In genomic region chr12:15631007-15631715, GRCh38 we compare ENCODE assay signal across 12 cellular contexts.
DNase-seq lines count a peak whose midpoint lies in the region; ATAC-seq and TF ChIP-seq lines count a peak whose summit lies in the region.
"Had no signal": no experiment of that assay in that cellular context is flagged by ENCODE, and none has a peak within 500 bp of the region (broad histone marks: within the 10 kb centered on the region; RNA-seq: fewer than 3 reads in every experiment).

No MANE protein-coding gene starts in this region.

- peak overlapping the region; percentile 78 for H3K27ac ChIP-seq in IMR-90 (ENCODE audit: insufficient read depth, low read length)
- H3K27ac ChIP-seq in liver (ENCODE audit: low read depth in 1 of 2, low read length in 2 of 2): peak overlapping the region; percentile 43 to 52
- H3K27ac ChIP-seq in tibial nerve: peak overlapping the region; percentile 67 to 96 (median 90)

- peak overlapping the region; percentile 82 for H2BK20ac ChIP-seq in IMR-90 (ENCODE audit: low read depth, low read length)

- H2BK5ac ChIP-seq in IMR-90 (ENCODE audit: low read depth, low read length, poor library complexity, severe bottlenecking): peak overlapping the region; percentile 100

- H3K36me3 ChIP-seq in IMR-90 (ENCODE audit: control insufficient read depth, insufficient read depth, low read length): peaks cover 4% of the 10 kb centered on the region
- peaks cover 0 to 6% (median 0%) of the 10 kb centered on the region in 4 donors for H3K36me3 ChIP-seq in liver (ENCODE audit: control insufficient read depth in 4 of 4, insufficient read depth in 3 of 4, low read depth in 1 of 4, low read length in 3 of 4)
- peaks cover 0 to 9% (median 0%) of the 10 kb centered on the region in 3 donors for H3K36me3 ChIP-seq in tibial nerve

- peak overlapping the region; percentile 28 for H2AFZ ChIP-seq in IMR-90 (replicated peaks; ENCODE audit: low read length, poor library complexity)

- H3K9ac ChIP-seq in IMR-90 (ENCODE audit: low read depth, low read length): no peak overlapping the region
- H3K9ac ChIP-seq in liver (ENCODE audit: low read depth in 1 of 2, low read length in 2 of 2): no peak overlapping the region

- no peak for DNase-seq in IMR-90
- DNase-seq in tibial nerve (ENCODE audit: low spot score in 2 of 2): no peak
- DNase-seq in ecto neural progenitor cell (ENCODE audit: low spot score): no peak
- no peak for DNase-seq in stimulated activated CD4-positive, alpha-beta T cell treated with anti-CD3 and anti-CD28 coated beads, Interleukin-2, amount 100 ng/mL, for 48 hours
- DNase-seq: activated CD8-positive, alpha-beta memory T cell treated with anti-CD3 and anti-CD28 coated beads, Interleukin-2, amount 50 U/mL, for 48 hours; NCI-H1436; NCI-H524 treated with DMSO at 0.1 percent for 48 hours; posterior cingulate gyrus; stimulated activated CD4-positive, alpha-beta T cell treated with anti-CD3 and anti-CD28 coated beads, Interleukin-4, amount 100 ng/mL, for 24 hours had no signal

- no peaks in the 10 kb centered on the region for H4K20me1 ChIP-seq in IMR-90 (ENCODE audit: insufficient read depth, low read length)

- H3K9me3 ChIP-seq in IMR-90 (ENCODE audit: control insufficient read depth, insufficient read depth, low read length) (no peaks in the 10 kb centered on the region), liver (ENCODE audit: control insufficient read depth in 4 of 4, low read length in 3 of 4) (no peaks in the 10 kb centered on the region), tibial nerve (no peaks in the 10 kb centered on the region)

- no TSS peak for BruUV-seq in IMR-90 (replicated peaks; lab: Mats Ljungman, UMichigan)

- CTCF ChIA-PET in IMR-90 (lab: Yijun Ruan, JAX): no interaction called here

- H2BK15ac ChIP-seq in IMR-90 (ENCODE audit: low read depth, low read length): peak overlapping the region; percentile 92; the same call in 2 of the 3 replicates

- no peak for TF ChIP-seq EP300 in tibial nerve (IDR thresholded peaks at IDR 0.05)

- no peak overlapping the region; the same call in 1 of the 2 replicates for H4K5ac ChIP-seq in IMR-90 (ENCODE audit: low read depth, low read length)

- no CpG with 5 or more reads among the region's 6 CpGs for WGBS in IMR-90 (ENCODE audit: extremely low coverage in 2 of 2, insufficient read length in 1 of 2), 2 experiments
- 66% methylated on average over 6 of the region's 6 CpGs for WGBS in liver
- WGBS in tibial nerve, 2 donors: 69 to 73% methylated on average over 6 of the region's 6 CpGs

- H3K56ac ChIP-seq in IMR-90 (ENCODE audit: extremely low read depth, insufficient read depth, low read length): no peak overlapping the region

- H3K9me1 ChIP-seq in IMR-90 (ENCODE audit: insufficient read depth, low read length): peaks cover 10% of the 10 kb centered on the region

- TF ChIP-seq RAD21 in IMR-90 (IDR thresholded peaks at IDR 0.05; ENCODE audit: low read length) (no peak), liver (IDR thresholded peaks at IDR 0.05) (no peak)

- peak overlapping the region; percentile 94 for H3K4ac ChIP-seq in IMR-90 (ENCODE audit: low read depth, low read length)

- H3K23ac ChIP-seq in IMR-90 (ENCODE audit: low read depth, low read length): peak overlapping the region; percentile 91; the same call in 1 of the 2 replicates

- peak overlapping the region; percentile 85 for H3K14ac ChIP-seq in IMR-90 (replicated peaks; ENCODE audit: low read depth, low read length)

- H3K4me1 ChIP-seq in IMR-90 (ENCODE audit: control insufficient read depth, insufficient read depth, low read length): peaks cover 17% of the 10 kb centered on the region
- peaks cover 0 to 6% (median 0%) of the 10 kb centered on the region in 4 donors for H3K4me1 ChIP-seq in liver (ENCODE audit: control insufficient read depth in 4 of 4, insufficient read depth in 4 of 4, low read length in 3 of 4)
- H3K4me1 ChIP-seq in tibial nerve: peaks cover 0 to 82% (median 35%) of the 10 kb centered on the region in 4 donors

- dilution Hi-C loops in IMR-90 (cut with HindIII; ENCODE audit: low sequenced_read_pairs, unreplicated experiment): no loop called here

- H3K27me3 ChIP-seq in IMR-90 (ENCODE audit: control insufficient read depth, insufficient read depth, low read length) (no peaks in the 10 kb centered on the region), liver (ENCODE audit: control insufficient read depth in 4 of 4, insufficient read depth in 4 of 4, low read length in 3 of 4) (no peaks in the 10 kb centered on the region), tibial nerve (no peaks in the 10 kb centered on the region)

- POLR2A ChIA-PET in IMR-90 (lab: Charles Lee; ENCODE audit: unreplicated experiment): interaction anchor here (0.6 kb wide), 1 partner anchor 971 kb away, joined by 3 read pairs; no protein-coding TSS in a partner anchor

- TF ChIP-seq POLR2A in IMR-90 (IDR thresholded peaks at IDR 0.05; ENCODE audit: low read depth, low read length): no peak
- no peak for TF ChIP-seq POLR2A in tibial nerve (IDR thresholded peaks at IDR 0.05)

- H2AK5ac ChIP-seq in IMR-90 (ENCODE audit: low read depth, low read length): peak overlapping the region; percentile 97

- H2BK120ac ChIP-seq in IMR-90 (ENCODE audit: low read depth, low read length): peak overlapping the region; percentile 84

- ATAC-seq in IMR-90 (ENCODE audit: low read depth) (no peak), SK-N-SH treated with all-trans-retinoic acid at 6 μM for 48 hours (peak; percentile 33), HG02763 (IDR thresholded peaks at IDR 0.05; ENCODE audit: unreplicated experiment) (no peak)

- peak overlapping the region; percentile 46 to 66; a peak in 2 of 4 replicates for H4K8ac ChIP-seq in IMR-90 (ENCODE audit: low read depth in 2 of 2, low read length in 2 of 2)

- H3K4me2 ChIP-seq in IMR-90 (ENCODE audit: low read depth, low read length): no peak overlapping the region

- intact Hi-C loops in IMR-90 (cut with micrococcal nuclease): no loop called here

- H3K4me3 ChIP-seq in IMR-90 (ENCODE audit: insufficient read depth, low read depth, low read length) (no peak overlapping the region), liver (ENCODE audit: low read depth in 1 of 3, low read length in 3 of 3) (no peak overlapping the region), tibial nerve (no peak overlapping the region)

- H4K91ac ChIP-seq in IMR-90 (ENCODE audit: insufficient read depth, low read depth, low read length): peak overlapping the region; percentile 56

- peak overlapping the region; percentile 74; the same call in 1 of the 2 replicates for H3K18ac ChIP-seq in IMR-90 (ENCODE audit: low read depth, low read length)

- in situ Hi-C loops in IMR-90 (cut with MboI; ENCODE audit: low sequenced_read_pairs): no loop called here

- H2AK9ac ChIP-seq in IMR-90 (replicated peaks; ENCODE audit: low read depth, low read length, poor library complexity): peak overlapping the region; percentile 31

- peaks cover 6 to 26% of the 10 kb centered on the region in 2 experiments; a peak in 3 of 4 replicates for H3K79me1 ChIP-seq in IMR-90 (ENCODE audit: low read depth in 1 of 2, low read length in 2 of 2)

- no peak for TF ChIP-seq CTCF in IMR-90 (conservative IDR thresholded peaks at IDR 0.05; ENCODE audit: low read depth, low read length)
- TF ChIP-seq CTCF in liver (IDR thresholded peaks at IDR 0.05; ENCODE audit: low read depth, low read length, missing input control): no peak
- no peak for TF ChIP-seq CTCF in tibial nerve (IDR thresholded peaks at IDR 0.05)

TF ChIP-seq in IMR-90, 13 proteins besides CTCF, POLR2A, EP300 and RAD21 (continues in another document):
- no peak for TF ChIP-seq ELK1 (IDR thresholded peaks at IDR 0.05; ENCODE audit: borderline replicate concordance, low read depth, low read length)
- TF ChIP-seq BHLHE40 (IDR thresholded peaks at IDR 0.05; ENCODE audit: low read depth, low read length): no peak
- TF ChIP-seq MXI1 (IDR thresholded peaks at IDR 0.05; ENCODE audit: borderline replicate concordance, low read depth, low read length): no peak

TF ChIP-seq in SK-N-SH treated with all-trans-retinoic acid at 6 μM for 48 hours, 23 proteins besides CTCF, POLR2A, EP300 and RAD21:
- no peak for TF ChIP-seq ZNF565 (CRISPR knock-in tag; conservative IDR thresholded peaks at IDR 0.05; ENCODE audit: low read depth)
- TF ChIP-seq RARB (CRISPR knock-in tag; IDR thresholded peaks at IDR 0.05): no peak
- peak; percentile 9; the same call in 1 of the 2 replicates for TF ChIP-seq ISL1 (CRISPR knock-in tag; IDR thresholded peaks at IDR 0.05)
- no peak for TF ChIP-seq TCF4 (CRISPR knock-in tag; IDR thresholded peaks at IDR 0.05; ENCODE audit: borderline replicate concordance)
- no peak for TF ChIP-seq SNAI2 (CRISPR knock-in tag; IDR thresholded peaks at IDR 0.05)
- TF ChIP-seq TOX (CRISPR knock-in tag; IDR thresholded peaks at IDR 0.05; ENCODE audit: borderline replicate concordance): no peak
- TF ChIP-seq ZFP3 (CRISPR knock-in tag; IDR thresholded peaks at IDR 0.05): no peak

TF ChIP-seq in liver, 16 proteins besides CTCF, POLR2A, EP300 and RAD21:
- TF ChIP-seq YY1 (IDR thresholded peaks at IDR 0.05): no peak
- no peak for TF ChIP-seq HNF4G (IDR thresholded peaks at IDR 0.05)
- TF ChIP-seq FOXA1 (IDR thresholded peaks at IDR 0.05): no peak
- TF ChIP-seq ZBTB33 (IDR thresholded peaks at IDR 0.05): no peak
- no peak for TF ChIP-seq HNF4A (conservative IDR thresholded peaks at IDR 0.05)
- TF ChIP-seq ATF3 (IDR thresholded peaks at IDR 0.05): no peak
